14 cellular contexts compared by ENCODE assay signal in genomic region chr18:23827681-23828080, GRCh38.
DNase-seq lines count a peak whose midpoint lies in the region; ATAC-seq, FAIRE-seq and TF ChIP-seq lines count a peak whose summit lies in the region.
"Had no signal": no experiment of that assay in that cellular context is flagged by ENCODE, and none has a peak within 500 bp of the region (broad histone marks: within the 10 kb centered on the region; RNA-seq: fewer than 3 reads in every experiment).

No MANE protein-coding gene starts in this region.

- H3K27me3 ChIP-seq in Loucy (ENCODE audit: insufficient read depth, low read length, poor library complexity, severe bottlenecking) (no peaks in the 10 kb centered on the region), breast epithelium (no peaks in the 10 kb centered on the region)
- H3K27me3 ChIP-seq: colonic mucosa had no signal

- no peaks in the 10 kb centered on the region for H3K9me3 Mint-ChIP-seq in memory B cell
- H3K9me3 Mint-ChIP-seq: activated CD4-positive, alpha-beta memory T cell treated with anti-CD3 and anti-CD28 coated beads, Interleukin-2, amount 10 ng/mL, durations not matched to agents 7 days and 5 days had no signal

- H3F3A ChIP-seq in Loucy (ENCODE audit: low read depth), result no peaks in the 10 kb centered on the region

- peak overlapping the region; percentile 84 for H3K27ac Mint-ChIP-seq in memory B cell
- H3K27ac Mint-ChIP-seq in T-helper 17 cell, result no peak overlapping the region

- no peaks in the 10 kb centered on the region for H3K79me2 ChIP-seq in Loucy (ENCODE audit: insufficient read depth, low read length)

- no peaks in the 10 kb centered on the region for H3K9me3 ChIP-seq in Loucy (ENCODE audit: insufficient read depth, low read depth, low read length)
- H3K9me3 ChIP-seq in breast epithelium, result no peaks in the 10 kb centered on the region
- H3K9me3 ChIP-seq in T-helper 17 cell (ENCODE audit: control insufficient read depth, low read length, poor library complexity, severe bottlenecking), result no peaks in the 10 kb centered on the region
- H3K9me3 ChIP-seq: colonic mucosa had no signal

- FAIRE-seq in GM12891 (lab: Jason Lieb, UNC), result no peak
- FAIRE-seq: islet of Langerhans, TTC549 had no signal

- intact Hi-C loops in breast epithelium (cut with DNase I; ENCODE audit: low total_unique reads), result no loop called here

- H3K9ac ChIP-seq in Loucy (ENCODE audit: low read depth, low read length, poor library complexity, severe bottlenecking), result peak overlapping the region; percentile 27

- H3K36me3 ChIP-seq in Loucy (ENCODE audit: insufficient read depth, low read length), result no peaks in the 10 kb centered on the region
- no peaks in the 10 kb centered on the region for H3K36me3 ChIP-seq in breast epithelium
- H3K36me3 ChIP-seq: colonic mucosa had no signal

- peak overlapping the region; percentile 69; the same call in 1 of the 2 replicates for H2AFZ ChIP-seq in Loucy (ENCODE audit: low read length)

- H3K9me2 ChIP-seq in Loucy (replicated peaks; ENCODE audit: low read depth, low read length), result no peaks in the 10 kb centered on the region

- no peak overlapping the region for H3K4me3 Mint-ChIP-seq in memory B cell
- no peak overlapping the region for H3K4me3 Mint-ChIP-seq in T-helper 17 cell
- H3K4me3 Mint-ChIP-seq: activated CD4-positive, alpha-beta memory T cell treated with anti-CD3 and anti-CD28 coated beads, Interleukin-2, amount 10 ng/mL, durations not matched to agents 7 days and 5 days had no signal

- H3K4me1 ChIP-seq in Loucy (ENCODE audit: insufficient read depth, low read length, poor library complexity, severe bottlenecking), result peaks cover 69% of the 10 kb centered on the region
- peaks cover 0 to 6% of the 10 kb centered on the region in 2 donors for H3K4me1 ChIP-seq in breast epithelium
- H3K4me1 ChIP-seq: colonic mucosa had no signal

- peak overlapping the region; percentile 12 for H3K4me3 ChIP-seq in Loucy (ENCODE audit: low read length, poor library complexity, severe bottlenecking)
- no peak overlapping the region for H3K4me3 ChIP-seq in breast epithelium
- H3K4me3 ChIP-seq: colonic mucosa had no signal

- H3K4me2 ChIP-seq in Loucy (ENCODE audit: low read depth, low read length, poor library complexity, severe bottlenecking), result peak overlapping the region; percentile 67

- ATAC-seq in memory B cell (ENCODE audit: low read depth) (no peak), T-helper 17 cell (no peak)

- H3K4me1 Mint-ChIP-seq in memory B cell, result peaks cover 3% of the 10 kb centered on the region
- H3K4me1 Mint-ChIP-seq in T-helper 17 cell, result peaks cover 18% of the 10 kb centered on the region

- peaks cover 3% of the 10 kb centered on the region for H3K27me3 Mint-ChIP-seq in memory B cell
- peaks cover under 1% of the 10 kb centered on the region for H3K27me3 Mint-ChIP-seq in T-helper 17 cell
- H3K27me3 Mint-ChIP-seq: activated CD4-positive, alpha-beta memory T cell treated with anti-CD3 and anti-CD28 coated beads, Interleukin-2, amount 10 ng/mL, durations not matched to agents 7 days and 5 days had no signal

- TF ChIP-seq CTCF in Loucy (conservative IDR thresholded peaks at IDR 0.05; ENCODE audit: low read length) (no peak), breast epithelium (IDR thresholded peaks at IDR 0.05) (no peak)

- no peak for TF ChIP-seq POLR2A in breast epithelium (IDR thresholded peaks at IDR 0.05)
- no peak for TF ChIP-seq POLR2A in GM12891 (IDR thresholded peaks at IDR 0.05; ENCODE audit: low read depth, low read length)

- peak; percentile 83 for DNase-seq in ACHN
- peak in 1 of 2 donors; percentile 80 for DNase-seq in breast epithelium (ENCODE audit: low spot score in 2 of 2)
- no peak for DNase-seq in memory B cell (ENCODE audit: low spot score in 2 of 2)
- no peak for DNase-seq in NCI-H1092 treated with DMSO at 0.1 percent for 48 hours (lab: John Stamatoyannopoulos, UW)
- DNase-seq in GM12891 (ENCODE audit: insufficient read length, low spot score), result no peak
- no peak for DNase-seq in medulla oblongata (ENCODE audit: extremely low spot score)
- no peak for DNase-seq in T-helper 17 cell
- DNase-seq: colonic mucosa, head of caudate nucleus, NCI-H1436 treated with DMSO at 0.1 percent for 48 hours had no signal

- H3K36me3 Mint-ChIP-seq in memory B cell (no peaks in the 10 kb centered on the region), T-helper 17 cell (ENCODE audit: low read depth) (no peaks in the 10 kb centered on the region)

- no peaks in the 10 kb centered on the region for H4K20me1 ChIP-seq in Loucy (ENCODE audit: insufficient read depth, low read length, poor library complexity, severe bottlenecking)

- peak overlapping the region; percentile 74 to 80 for H3K27ac ChIP-seq in breast epithelium
- H3K27ac ChIP-seq: colonic mucosa had no signal

- in situ Hi-C loops in ACHN (cut with HindIII; ENCODE audit: low pct_ligation_motif_present, low pct_unique_long_range_greater_than_20kb, low sequenced_read_pairs), result no loop called here

TF ChIP-seq in GM12891, 5 proteins besides CTCF, POLR2A, EP300 and RAD21:
- TF ChIP-seq PAX5 (IDR thresholded peaks at IDR 0.05; ENCODE audit: insufficient read depth, low read length, severe bottlenecking) (no peak), TAF1 (IDR thresholded peaks at IDR 0.05; ENCODE audit: low read depth, low read length) (no peak), POLR2AphosphoS5 (IDR thresholded peaks at IDR 0.05; ENCODE audit: low read depth, low read length) (no peak)
